Comparison of ENCODE assay signal across 29 cellular contexts in genomic region chr14:59534361-59534987, GRCh38. TPM values are rescaled to one million over a fixed set of nuclear protein-coding genes. Genes with fewer than 3 reads are reported as not detected.
DNase-seq lines count a peak whose midpoint lies in the region; ATAC-seq and TF ChIP-seq lines count a peak whose summit lies in the region.
"Had no signal": no experiment of that assay in that cellular context is flagged by ENCODE, and none has a peak within 500 bp of the region (broad histone marks: within the 10 kb centered on the region; RNA-seq: fewer than 3 reads in every experiment).

No MANE protein-coding gene starts in this region.

- ATAC-seq in Right ventricle myocardium superior (ENCODE audit: poor library complexity) (peak; percentile 31), GM21447 (IDR thresholded peaks at IDR 0.05; ENCODE audit: unreplicated experiment) (no peak)
- ATAC-seq: CD8-positive, alpha-beta T cell; effector memory CD8-positive, alpha-beta T cell; left ventricle myocardium superior; natural killer cell treated with Interleukin-12 subunit alpha and Interleukin-12 subunit beta and Interleukin-15 and Interleukin-18, amount 100 ng/mL, for 72 hours had no signal

- CTCF ChIA-PET in activated naive CD4-positive, alpha-beta T cell treated with anti-CD3 and anti-CD28 coated beads, Interleukin-2, amount 10 ng/mL, durations not matched to agents 7 days and 5 days (lab: Charles Lee) = no interaction called here

- no peak overlapping the region for H3K4me2 ChIP-seq in neural progenitor cell

- H3K4me1 ChIP-seq in neural progenitor cell = peaks cover 2% of the 10 kb centered on the region
- H3K4me1 ChIP-seq: breast epithelium, HAP-1, sigmoid colon had no signal

- no peak for DNase-seq in Right ventricle myocardium superior
- DNase-seq in cardiac septum (ENCODE audit: low spot score) = no peak
- peak; percentile 63 for DNase-seq in NCI-H510A treated with DMSO at 0.1 percent for 48 hours (lab: John Stamatoyannopoulos, UW)
- DNase-seq in glutamatergic neuron = no peak
- DNase-seq in activated naive CD4-positive, alpha-beta T cell treated with anti-CD3 and anti-CD28 coated beads, Interleukin-2, amount 10 ng/mL, durations not matched to agents 7 days and 5 days = no peak
- no peak for DNase-seq in globus pallidus (ENCODE audit: low spot score)
- DNase-seq in neural progenitor cell (ENCODE audit: low spot score) = no peak
- DNase-seq: activated B cell treated with CpG ODN at 0.5 μM for 24 hours; activated naive CD4-positive, alpha-beta T cell treated with anti-CD3 and anti-CD28 coated beads for 36 hours; amniotic stem cell; CD8-positive, alpha-beta T cell; DMS79; effector memory CD8-positive, alpha-beta T cell; hypothalamus; left ventricle myocardium superior; midbrain; NCI-H1417; NCI-H774; OCI-M1; sigmoid colon; SW 1271; T1000; trophoblast cell had no signal

- no peaks in the 10 kb centered on the region for H4K20me1 ChIP-seq in neural progenitor cell (ENCODE audit: low read depth)

- H3K27ac ChIP-seq in neural progenitor cell = no peak overlapping the region
- H3K27ac ChIP-seq: breast epithelium, coronary artery, sigmoid colon had no signal

- intact Hi-C loops in Right ventricle myocardium superior (cut with DNase I) (no loop called here), cardiac septum (cut with DNase I) (no loop called here)

- peak overlapping the region; percentile 3 for H3K4me3 Mint-ChIP-seq in glutamatergic neuron (ENCODE audit: unreplicated experiment)
- H3K4me3 Mint-ChIP-seq in activated naive CD4-positive, alpha-beta T cell treated with anti-CD3 and anti-CD28 coated beads, Interleukin-2, amount 10 ng/mL, durations not matched to agents 7 days and 5 days = no peak overlapping the region
- H3K4me3 Mint-ChIP-seq in neural progenitor cell = no peak overlapping the region
- H3K4me3 Mint-ChIP-seq: activated B cell treated with CpG ODN at 0.5 μM for 24 hours; activated naive CD4-positive, alpha-beta T cell treated with anti-CD3 and anti-CD28 coated beads for 36 hours; CD8-positive, alpha-beta T cell; effector memory CD8-positive, alpha-beta T cell; IgD-negative memory B cell; natural killer cell treated with Interleukin-12 subunit alpha and Interleukin-12 subunit beta and Interleukin-15 and Interleukin-18, amount 100 ng/mL, for 72 hours had no signal

- H3K36me3 Mint-ChIP-seq in glutamatergic neuron (ENCODE audit: unreplicated experiment) (no peaks in the 10 kb centered on the region), neural progenitor cell (no peaks in the 10 kb centered on the region)
- H3K36me3 Mint-ChIP-seq in activated naive CD4-positive, alpha-beta T cell treated with anti-CD3 and anti-CD28 coated beads, Interleukin-2, amount 10 ng/mL, durations not matched to agents 7 days and 5 days = no peaks in the 10 kb centered on the region
- H3K36me3 Mint-ChIP-seq: CD8-positive, alpha-beta T cell; IgD-negative memory B cell; natural killer cell treated with Interleukin-12 subunit alpha and Interleukin-12 subunit beta and Interleukin-15 and Interleukin-18, amount 100 ng/mL, for 72 hours had no signal

- H3K4me1 Mint-ChIP-seq in glutamatergic neuron (ENCODE audit: low read depth, unreplicated experiment) (peaks cover 4% of the 10 kb centered on the region), neural progenitor cell (no peaks in the 10 kb centered on the region)
- H3K4me1 Mint-ChIP-seq in activated naive CD4-positive, alpha-beta T cell treated with anti-CD3 and anti-CD28 coated beads, Interleukin-2, amount 10 ng/mL, durations not matched to agents 7 days and 5 days = no peaks in the 10 kb centered on the region

- H3K27me3 ChIP-seq in neural progenitor cell = no peaks in the 10 kb centered on the region
- H3K27me3 ChIP-seq: breast epithelium, sigmoid colon had no signal

- no peak overlapping the region for H3K4me3 ChIP-seq in neural progenitor cell
- H3K4me3 ChIP-seq: breast epithelium, coronary artery, HAP-1, sigmoid colon had no signal

- H3K27me3 Mint-ChIP-seq in glutamatergic neuron (ENCODE audit: unreplicated experiment) (no peaks in the 10 kb centered on the region), neural progenitor cell (ENCODE audit: insufficient read depth, low read depth) (peaks cover 3% of the 10 kb centered on the region)
- peaks cover 8% of the 10 kb centered on the region for H3K27me3 Mint-ChIP-seq in activated naive CD4-positive, alpha-beta T cell treated with anti-CD3 and anti-CD28 coated beads, Interleukin-2, amount 10 ng/mL, durations not matched to agents 7 days and 5 days

- H3K27ac Mint-ChIP-seq in glutamatergic neuron (ENCODE audit: unreplicated experiment) (no peak overlapping the region), neural progenitor cell (no peak overlapping the region)
- H3K27ac Mint-ChIP-seq in activated naive CD4-positive, alpha-beta T cell treated with anti-CD3 and anti-CD28 coated beads, Interleukin-2, amount 10 ng/mL, durations not matched to agents 7 days and 5 days = no peak overlapping the region
- H3K27ac Mint-ChIP-seq: activated B cell treated with CpG ODN at 0.5 μM for 24 hours; activated naive CD4-positive, alpha-beta T cell treated with anti-CD3 and anti-CD28 coated beads for 36 hours; CD8-positive, alpha-beta T cell; effector memory CD8-positive, alpha-beta T cell; IgD-negative memory B cell; natural killer cell treated with Interleukin-12 subunit alpha and Interleukin-12 subunit beta and Interleukin-15 and Interleukin-18, amount 100 ng/mL, for 72 hours had no signal

- H3K9ac ChIP-seq in neural progenitor cell = no peak overlapping the region

- H3F3A ChIP-seq in neural progenitor cell (ENCODE audit: low read depth) = no peaks in the 10 kb centered on the region

- H3K9me3 Mint-ChIP-seq in glutamatergic neuron (ENCODE audit: unreplicated experiment) (peaks cover 3% of the 10 kb centered on the region), neural progenitor cell (no peaks in the 10 kb centered on the region)
- H3K9me3 Mint-ChIP-seq in activated naive CD4-positive, alpha-beta T cell treated with anti-CD3 and anti-CD28 coated beads, Interleukin-2, amount 10 ng/mL, durations not matched to agents 7 days and 5 days = no peaks in the 10 kb centered on the region
- H3K9me3 Mint-ChIP-seq: activated B cell treated with CpG ODN at 0.5 μM for 24 hours; activated naive CD4-positive, alpha-beta T cell treated with anti-CD3 and anti-CD28 coated beads for 36 hours; CD8-positive, alpha-beta T cell; effector memory CD8-positive, alpha-beta T cell; natural killer cell treated with Interleukin-12 subunit alpha and Interleukin-12 subunit beta and Interleukin-15 and Interleukin-18, amount 100 ng/mL, for 72 hours had no signal

- H3K79me2 ChIP-seq in neural progenitor cell (ENCODE audit: low read depth) = no peaks in the 10 kb centered on the region

- TF ChIP-seq CTCF in glutamatergic neuron (IDR thresholded peaks at IDR 0.05; ENCODE audit: partially characterized antibody, unreplicated experiment) (no peak), neural progenitor cell (IDR thresholded peaks at IDR 0.05) (no peak)

- no peaks in the 10 kb centered on the region for H3K36me3 ChIP-seq in neural progenitor cell
- H3K36me3 ChIP-seq: breast epithelium, HAP-1, sigmoid colon had no signal

- H2AFZ ChIP-seq in neural progenitor cell (replicated peaks) = no peak overlapping the region

- no peaks in the 10 kb centered on the region for H3K9me3 ChIP-seq in neural progenitor cell (ENCODE audit: low read depth)
- H3K9me3 ChIP-seq: breast epithelium, HAP-1, sigmoid colon had no signal

RNA-seq across cellular contexts. Expression of gene CCDC175, which starts 42.1 kb away (rescaled TPM):
- not detected for total RNA-seq in Right ventricle myocardium superior
- not detected for total RNA-seq in cardiac septum
- not detected for total RNA-seq in glutamatergic neuron (ENCODE audit: unreplicated experiment)
- 0.24 and 0.31 TPM in 2 replicates for total RNA-seq in neural progenitor cell (ENCODE audit: low replicate concordance)
- total RNA-seq: activated B cell treated with CpG ODN at 0.5 μM for 24 hours; activated naive CD4-positive, alpha-beta T cell treated with anti-CD3 and anti-CD28 coated beads for 36 hours; CD8-positive, alpha-beta T cell; left ventricle myocardium superior; natural killer cell treated with Interleukin-12 subunit alpha and Interleukin-12 subunit beta and Interleukin-15 and Interleukin-18, amount 100 ng/mL, for 72 hours; sigmoid colon had no signal

RNA-seq across cellular contexts. Expression of gene JKAMP, which starts 50.2 kb away (rescaled TPM):
- total RNA-seq in Right ventricle myocardium superior (22.3 TPM), cardiac septum (21.1 TPM), glutamatergic neuron (ENCODE audit: unreplicated experiment) (86.1 TPM), neural progenitor cell (ENCODE audit: low replicate concordance) (134 and 182 TPM in 2 replicates)

RNA-seq across cellular contexts. Expression of gene L3HYPDH, which starts 50.3 kb away (rescaled TPM):
- total RNA-seq in Right ventricle myocardium superior (9.1 TPM), cardiac septum (20.3 TPM), glutamatergic neuron (ENCODE audit: unreplicated experiment) (6.8 TPM), neural progenitor cell (ENCODE audit: low replicate concordance) (20.8 and 24.4 TPM in 2 replicates)
